5 cellular contexts compared by ENCODE assay signal in genomic region chr18:65821890-65822289, GRCh38.
"Had no signal": no experiment of that assay in that cellular context is flagged by ENCODE, and none has a peak within 500 bp of the region (broad histone marks: within the 10 kb centered on the region; RNA-seq: fewer than 3 reads in every experiment).

No MANE protein-coding gene starts in this region.

- H2AFZ ChIP-seq: GM23338 had no signal

- H3K4me2 ChIP-seq: GM23338 had no signal

- H3K4me3 ChIP-seq: GM23338 had no signal

- H3K27ac ChIP-seq: HL-60 had no signal

- DNase-seq: H9, HCEC 1CT, KBM-7 had no signal
